1 cellular context compared by ENCODE assay signal in genomic region chr22:25511725-25512124, GRCh38.
TF ChIP-seq lines count a peak whose summit lies in the region.

No MANE protein-coding gene starts in this region.

TF ChIP-seq in HEK293, 187 proteins besides CTCF, POLR2A, EP300 and RAD21:
- TF ChIP-seq ATF2 (tag by site-specific recombination; IDR thresholded peaks at IDR 0.05; ENCODE audit: low read depth) (0 out of 2 replicates have a peak, but pooled peaks have one; percentile 36), REST (tag by site-specific recombination; IDR thresholded peaks at IDR 0.05) (no peak)
